In genomic region chr1:46152021-46152420, GRCh38 we compare ENCODE assay signal across 1 cellular context.
TF ChIP-seq lines count a peak whose summit lies in the region.

No MANE protein-coding gene starts in this region.

TF ChIP-seq in K562, 482 proteins besides CTCF, POLR2A, EP300 and RAD21:
- no peak for TF ChIP-seq HCFC1 (IDR thresholded peaks at IDR 0.05; ENCODE audit: low read depth, low read length)
- no peak for TF ChIP-seq TARDBP (IDR thresholded peaks at IDR 0.05)
- no peak for TF ChIP-seq ZBTB12 (CRISPR knock-in tag; IDR thresholded peaks at IDR 0.05)
- no peak for TF ChIP-seq JUN (IDR thresholded peaks at IDR 0.05; ENCODE audit: borderline replicate concordance, low read depth, low read length)
- no peak for TF ChIP-seq JUN (CRISPR knock-in tag; IDR thresholded peaks at IDR 0.05; ENCODE audit: borderline replicate concordance)
- no peak for TF ChIP-seq ZBTB17 (CRISPR knock-in tag; IDR thresholded peaks at IDR 0.05)
- no peak for TF ChIP-seq IFI16 (CRISPR knock-in tag; IDR thresholded peaks at IDR 0.05)
- TF ChIP-seq HNRNPL (IDR thresholded peaks at IDR 0.05; ENCODE audit: low read depth, low read length) = no peak
- no peak for TF ChIP-seq ZEB2 (IDR thresholded peaks at IDR 0.05)
- TF ChIP-seq CREB3L1 (IDR thresholded peaks at IDR 0.05; ENCODE audit: borderline replicate concordance, low read depth) = no peak
- TF ChIP-seq ZNF76 (CRISPR knock-in tag; IDR thresholded peaks at IDR 0.05; ENCODE audit: borderline replicate concordance) = no peak
